8 cellular contexts compared by ENCODE assay signal in the genomic region with DNA sequence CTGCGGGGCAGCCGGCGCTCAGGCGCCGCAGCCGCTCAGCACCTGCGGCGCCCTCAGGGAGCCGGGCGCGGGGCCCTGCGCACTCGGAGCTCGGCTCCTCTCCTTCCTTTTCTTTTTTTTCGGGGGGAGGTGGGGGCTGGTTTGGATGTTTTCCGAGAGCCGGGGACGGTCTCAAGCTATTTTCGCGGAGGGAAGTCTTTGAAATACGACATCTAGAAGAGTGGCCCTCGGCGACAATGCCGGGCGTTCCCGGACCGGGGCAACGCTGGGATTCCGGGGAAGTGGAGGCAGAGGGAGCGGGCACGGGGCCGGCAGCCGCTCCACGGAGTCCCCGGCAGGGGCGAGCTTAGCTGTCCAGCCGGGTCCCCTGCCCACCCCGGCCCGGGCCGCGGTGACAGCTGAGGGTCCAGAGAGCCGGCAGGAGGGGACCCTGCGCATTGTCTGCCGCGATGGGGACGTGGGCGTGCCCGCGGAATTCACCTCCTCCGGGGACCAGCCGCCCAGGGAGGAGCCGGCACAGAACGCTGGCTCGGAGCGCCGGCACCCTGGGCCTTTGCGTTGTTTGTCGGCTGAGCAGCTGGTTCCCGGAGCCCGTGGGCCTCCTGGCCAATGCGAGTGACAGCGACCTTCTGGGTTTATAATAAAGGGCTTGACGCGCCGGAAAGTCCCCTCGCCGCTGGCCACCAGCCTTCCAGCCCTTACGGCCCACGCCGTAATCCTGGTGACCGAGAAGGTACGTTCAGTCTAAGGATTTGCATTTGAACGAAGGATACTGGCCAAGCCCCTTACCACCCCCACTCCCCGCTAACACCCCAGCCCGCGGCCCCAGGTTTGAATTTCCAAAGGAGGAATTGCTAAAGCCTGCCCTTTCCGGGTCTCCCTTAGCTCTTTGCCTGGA. TPM values are rescaled to one million over a fixed set of nuclear protein-coding genes. Genes with fewer than 3 reads are reported as not detected.
DNase-seq lines count a peak whose midpoint lies in the region; TF ChIP-seq lines count a peak whose summit lies in the region.

No MANE protein-coding gene starts in this region.

- TF ChIP-seq CTCF in AG10803 (conservative IDR thresholded peaks at IDR 0.05; ENCODE audit: low read length): no peak

- peak overlapping the region; percentile 59 to 69 for H3K18ac ChIP-seq in mesenchymal stem cell (ENCODE audit: low read depth in 1 of 2, low read length in 2 of 2)

- H3K4me3 ChIP-seq in AG10803 (ENCODE audit: low read length) (peak overlapping the region; percentile 46), Karpas-422 (ENCODE audit: low read length) (peak overlapping the region; percentile 88), mesenchymal stem cell (ENCODE audit: insufficient read depth in 1 of 2, low read depth in 1 of 2, low read length in 2 of 2) (peak overlapping the region; percentile 80)

- H3K9ac ChIP-seq in Karpas-422 (ENCODE audit: low read length) (peak overlapping the region; percentile 89), mesenchymal stem cell (ENCODE audit: low read length) (peak overlapping the region; percentile 72)

- H2AK5ac ChIP-seq in mesenchymal stem cell (ENCODE audit: low read length, severe bottlenecking): no peak overlapping the region

- peaks cover 10% of the 10 kb centered on the region for H3K79me1 ChIP-seq in mesenchymal stem cell (replicated peaks; ENCODE audit: low read length, poor library complexity, severe bottlenecking)

- peak overlapping the region; percentile 19 for H2BK120ac ChIP-seq in mesenchymal stem cell (ENCODE audit: low read depth, low read length)

- WGBS in mesenchymal stem cell: under 1% methylated on average over 67 of the region's 77 CpGs

- H3K4ac ChIP-seq in mesenchymal stem cell (ENCODE audit: low read depth in 1 of 2, low read length in 2 of 2): no peak overlapping the region

- H3K36me3 ChIP-seq in Karpas-422 (ENCODE audit: insufficient read depth, low read length) (no peaks in the 10 kb centered on the region), mesenchymal stem cell (ENCODE audit: control insufficient read depth in 1 of 2, insufficient read depth in 2 of 2, low read depth in 1 of 2, low read length in 2 of 2) (peaks cover 0 to 5% of the 10 kb centered on the region in 2 experiments)

- no peak overlapping the region for H4K91ac ChIP-seq in mesenchymal stem cell (ENCODE audit: low read length)

- H3K27me3 ChIP-seq in Karpas-422 (ENCODE audit: low read length): no peaks in the 10 kb centered on the region
- peaks cover 0 to under 1% of the 10 kb centered on the region in 2 experiments for H3K27me3 ChIP-seq in mesenchymal stem cell (ENCODE audit: control insufficient read depth in 1 of 2, insufficient read depth in 1 of 2, low read length in 2 of 2)

- H2AFZ ChIP-seq in Karpas-422 (ENCODE audit: low read length) (no peak overlapping the region; the same call in 1 of the 2 replicates), mesenchymal stem cell (ENCODE audit: low read depth, low read length) (peak overlapping the region; percentile 36)

- peaks cover 10% of the 10 kb centered on the region; the same call in 1 of the 2 replicates for H3K79me2 ChIP-seq in Karpas-422 (ENCODE audit: low read length)

- peaks cover 12% of the 10 kb centered on the region for H3K27me3 Mint-ChIP-seq in dendritic cell treated with granulocyte-macrophage colony-stimulating factor and Interleukin-4, amounts not matched to agents 40 ng/mL and 50 ng/mL, for 4 days

- H3K4me2 ChIP-seq in Karpas-422 (ENCODE audit: low read depth, low read length, poor library complexity, severe bottlenecking) (peak overlapping the region; percentile 85), mesenchymal stem cell (ENCODE audit: low read length, poor library complexity, severe bottlenecking) (peak overlapping the region; percentile 94)

- peak overlapping the region; percentile 36 for H4K8ac ChIP-seq in mesenchymal stem cell (ENCODE audit: low read length)

- H3K27ac ChIP-seq in Karpas-422 (ENCODE audit: low read length): peak overlapping the region; percentile 74
- H3K27ac ChIP-seq in mesenchymal stem cell (ENCODE audit: low read length, poor library complexity, severe bottlenecking): peak overlapping the region; percentile 68

- H3K27ac Mint-ChIP-seq in dendritic cell treated with granulocyte-macrophage colony-stimulating factor and Interleukin-4, amounts not matched to agents 40 ng/mL and 50 ng/mL, for 4 days: peak overlapping the region; percentile 77

- H3K9me3 ChIP-seq in Karpas-422 (ENCODE audit: low read length) (no peaks in the 10 kb centered on the region), mesenchymal stem cell (ENCODE audit: control insufficient read depth, low read length) (no peaks in the 10 kb centered on the region)

- H3K9me3 Mint-ChIP-seq in dendritic cell treated with granulocyte-macrophage colony-stimulating factor and Interleukin-4, amounts not matched to agents 40 ng/mL and 50 ng/mL, for 4 days: no peaks in the 10 kb centered on the region

- H3K23ac ChIP-seq in mesenchymal stem cell (ENCODE audit: low read length in 2 of 2): no peak overlapping the region

- no peak overlapping the region for H3K14ac ChIP-seq in mesenchymal stem cell (ENCODE audit: low read length in 2 of 2)

- peaks cover 16% of the 10 kb centered on the region for H3K4me1 Mint-ChIP-seq in dendritic cell treated with granulocyte-macrophage colony-stimulating factor and Interleukin-4, amounts not matched to agents 40 ng/mL and 50 ng/mL, for 4 days (ENCODE audit: low read depth)

- peaks cover 31% of the 10 kb centered on the region for H3K36me3 Mint-ChIP-seq in dendritic cell treated with granulocyte-macrophage colony-stimulating factor and Interleukin-4, amounts not matched to agents 40 ng/mL and 50 ng/mL, for 4 days (ENCODE audit: low read depth)

- no peak for DNase-seq in AG10803 (ENCODE audit: low read depth)
- peak; percentile 36 for DNase-seq in GM19240 (ENCODE audit: insufficient read length, low spot score)
- peak; percentile 75 for DNase-seq in Karpas-422
- peak; percentile 50 to 57 for DNase-seq in activated CD4-positive, alpha-beta T cell treated with anti-CD3 and anti-CD28 coated beads for 24 hours (ENCODE audit: low read depth in 2 of 2)
- peak; percentile 58 for DNase-seq in mesenchymal stem cell
- peak; percentile 78 for DNase-seq in stimulated activated CD8-positive, alpha-beta memory T cell treated with anti-CD3 and anti-CD28 coated beads, Interleukin-4, amount 100 ng/mL, for 48 hours
- DNase-seq in GDM1 (lab: John Stamatoyannopoulos, UW): no peak

- intact Hi-C loops in dendritic cell treated with granulocyte-macrophage colony-stimulating factor and Interleukin-4, amounts not matched to agents 40 ng/mL and 50 ng/mL, for 4 days (cut with micrococcal nuclease): loop anchor here (5.0 kb wide), 1 partner anchor 47 kb away; no protein-coding TSS in a partner anchor

- H4K20me1 ChIP-seq in Karpas-422 (ENCODE audit: insufficient read depth, low read depth, low read length): no peaks in the 10 kb centered on the region

- peak overlapping the region; percentile 84 for H3K4me3 Mint-ChIP-seq in dendritic cell treated with granulocyte-macrophage colony-stimulating factor and Interleukin-4, amounts not matched to agents 40 ng/mL and 50 ng/mL, for 4 days

- H3K4me1 ChIP-seq in Karpas-422 (ENCODE audit: low read length): peaks cover 32% of the 10 kb centered on the region
- H3K4me1 ChIP-seq in mesenchymal stem cell (ENCODE audit: control insufficient read depth, insufficient read depth, low read depth, low read length): peaks cover 28% of the 10 kb centered on the region

- H2BK5ac ChIP-seq in mesenchymal stem cell (ENCODE audit: low read depth, low read length, poor library complexity, severe bottlenecking): peak overlapping the region; percentile 20

- H2BK12ac ChIP-seq in mesenchymal stem cell (ENCODE audit: low read length in 2 of 2): no peak overlapping the region

- H3K9me2 ChIP-seq in Karpas-422 (replicated peaks; ENCODE audit: insufficient read depth, low read length): no peaks in the 10 kb centered on the region

- no peak overlapping the region for H2BK15ac ChIP-seq in mesenchymal stem cell (ENCODE audit: low read depth, poor library complexity, severe bottlenecking)

RNA-seq across cellular contexts. Expression of gene SLC37A1, which starts 0.6 kb away (rescaled TPM):
- total RNA-seq in Karpas-422 (2014; rRNA removed; shearing (Covaris generic); ENCODE audit: low replicate concordance): 47.1 and 51.4 TPM in 2 replicates
- 3.0 TPM for polyA plus RNA-seq in mesenchymal stem cell (2013, experiment 1 of 2)
- 3.2 TPM for polyA plus RNA-seq in mesenchymal stem cell (2013, experiment 2 of 2)

RNA-seq across cellular contexts. Expression of gene RSPH1, which starts 18.2 kb away (rescaled TPM):
- 0.26 and 0.54 TPM in 2 replicates for total RNA-seq in Karpas-422 (2014; rRNA removed; shearing (Covaris generic); ENCODE audit: low replicate concordance)
- 0.10 TPM for polyA plus RNA-seq in mesenchymal stem cell (2013, experiment 1 of 2)
- polyA plus RNA-seq in mesenchymal stem cell (2013, experiment 2 of 2): 0.10 TPM

Comparison
In these comparisons a context has a peak if more than half of its experiments do, and no peak if none do; other contexts are left out.
1. DNase-seq: peak in GM19240 (single experiment), Karpas-422 (single experiment), activated CD4-positive, alpha-beta T cell treated with anti-CD3 and anti-CD28 coated beads for 24 hours (2 of 2), mesenchymal stem cell (single experiment) and stimulated activated CD8-positive, alpha-beta memory T cell treated with anti-CD3 and anti-CD28 coated beads, Interleukin-4, amount 100 ng/mL, for 48 hours (single experiment); none in AG10803 (single experiment) and GDM1 (single experiment).
2. Peak in every context shown above with its lines, with median percentiles within 50 percentile points of each other: H3K4me3 ChIP-seq.